ENCODE assay signal across 11 cellular contexts in the genomic region with DNA sequence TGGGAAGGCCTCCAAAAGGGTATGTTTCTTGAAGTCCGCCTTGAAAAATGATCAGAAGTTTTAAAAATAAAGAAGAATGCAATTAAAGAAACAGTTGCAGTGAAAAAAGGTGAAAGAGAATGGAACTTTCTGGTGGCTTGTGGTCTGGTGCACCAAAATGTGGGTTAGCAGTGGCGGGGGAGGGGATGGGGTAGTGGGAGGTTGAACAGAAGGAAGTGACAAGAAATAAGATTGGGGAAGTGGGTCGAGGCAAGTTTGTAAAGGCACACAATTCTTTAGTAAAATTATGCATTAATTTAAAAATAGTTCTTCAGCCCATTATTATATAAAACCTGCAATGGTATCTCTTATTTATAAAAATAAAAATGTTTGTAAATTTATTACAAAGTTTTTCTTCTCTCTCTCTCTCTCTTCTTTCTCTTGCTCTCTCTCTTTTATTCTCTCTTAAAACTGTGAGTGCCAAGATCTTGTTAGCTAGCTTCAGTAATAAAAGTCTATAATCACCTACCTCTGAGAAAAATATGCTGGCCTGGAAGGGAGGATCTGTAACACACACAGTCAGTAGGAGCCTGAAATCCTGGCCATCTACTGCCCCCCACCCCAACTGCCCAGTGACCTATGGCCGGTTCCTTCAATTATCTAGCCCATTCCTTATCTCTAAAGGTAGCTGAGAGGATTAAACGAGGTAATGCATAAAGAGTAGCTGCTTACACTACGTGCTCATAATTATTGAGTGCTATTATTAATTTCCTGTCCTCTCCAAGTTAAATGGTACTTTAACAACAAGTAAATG. TPM values are rescaled to one million over a fixed set of nuclear protein-coding genes. Genes with fewer than 3 reads are reported as not detected.
DNase-seq lines count a peak whose midpoint lies in the region; ATAC-seq and TF ChIP-seq lines count a peak whose summit lies in the region.
"Had no signal": no experiment of that assay in that cellular context is flagged by ENCODE, and none has a peak within 500 bp of the region (broad histone marks: within the 10 kb centered on the region; RNA-seq: fewer than 3 reads in every experiment).

No MANE protein-coding gene starts in this region.

- H3K27ac Mint-ChIP-seq in naive thymus-derived CD8-positive, alpha-beta T cell = peak overlapping the region; percentile 83 to 97 (median 94)

- peaks cover 0 to 25% (median 5%) of the 10 kb centered on the region in 3 donors for H3K36me3 Mint-ChIP-seq in naive thymus-derived CD8-positive, alpha-beta T cell

- H3K4me3 Mint-ChIP-seq in naive thymus-derived CD8-positive, alpha-beta T cell = peak overlapping the region; percentile 75 to 97 (median 95)

- TF ChIP-seq CTCF in transverse colon (IDR thresholded peaks at IDR 0.05) = no peak

- peaks cover 43 to 80% (median 71%) of the 10 kb centered on the region in 4 donors for H3K4me1 Mint-ChIP-seq in naive thymus-derived CD8-positive, alpha-beta T cell

- peak; percentile 21 to 22 for ATAC-seq in naive thymus-derived CD8-positive, alpha-beta T cell
- ATAC-seq: Panc1 had no signal

- in situ Hi-C loops in transverse colon (cut with MboI; ENCODE audit: low pct_ligation_motif_present in 1 of 4, low pct_unique_long_range_greater_than_20kb in 1 of 4, low sequenced_read_pairs in 3 of 4) = no loop called here

- TF ChIP-seq POLR2A in transverse colon (IDR thresholded peaks at IDR 0.05) = no peak

- POLR2A ChIA-PET in naive thymus-derived CD8-positive, alpha-beta T cell (lab: Charles Lee) = interaction anchor here (0.5 to 10.0 kb wide), 7 partner anchors 12 to 153 kb away, joined by 3 to 142 read pairs (median 5); partner anchors contain the start of gene LRRC63

- intact Hi-C loops in transverse colon (cut with DNase I; ENCODE audit: low total_unique reads) = no loop called here

- H3K27ac ChIP-seq in transverse colon = peak overlapping the region; percentile 51 to 73 (median 63)
- H3K27ac ChIP-seq: 22Rv1 had no signal

- no peaks in the 10 kb centered on the region for H3K9me3 ChIP-seq in transverse colon

- no peaks in the 10 kb centered on the region for H3K27me3 Mint-ChIP-seq in naive thymus-derived CD8-positive, alpha-beta T cell

- H3K27me3 ChIP-seq in transverse colon = no peaks in the 10 kb centered on the region

- peak; percentile 74 for DNase-seq in NK-92 treated with Interleukin-12 subunit alpha and Interleukin-12 subunit beta, amount 100 ng/mL, for 24 hours (lab: John Stamatoyannopoulos, UW)
- no peak for DNase-seq in NK-92 (lab: John Stamatoyannopoulos, UW; ENCODE audit: unreplicated experiment)
- peak; percentile 90 for DNase-seq in activated effector memory CD4-positive, alpha-beta T cell treated with anti-CD3 and anti-CD28 coated beads, Interleukin-2, amount 50 U/mL, for 16 hours
- peak; percentile 44 to 88 (median 72) for DNase-seq in naive thymus-derived CD8-positive, alpha-beta T cell
- DNase-seq in transverse colon = peak; percentile 70
- DNase-seq in HuH-7 (ENCODE audit: low spot score) = no peak
- DNase-seq in NCI-H82 treated with DMSO at 0.1 percent for 48 hours (lab: John Stamatoyannopoulos, UW; ENCODE audit: unreplicated experiment) = no peak
- DNase-seq in DMS153 (lab: John Stamatoyannopoulos, UW) = no peak

- no peak for TF ChIP-seq EP300 in transverse colon (IDR thresholded peaks at IDR 0.05; ENCODE audit: low read depth)

- WGBS in transverse colon (ENCODE audit: low coverage in 1 of 2), 2 donors = 49 to 69% methylated on average over 4 to 6 of the region's 6 CpGs

- H3K36me3 ChIP-seq in transverse colon = no peaks in the 10 kb centered on the region

- no peaks in the 10 kb centered on the region for H3K9me3 Mint-ChIP-seq in naive thymus-derived CD8-positive, alpha-beta T cell

- H3K4me3 ChIP-seq in transverse colon = peak overlapping the region in 3 of 4 donors; percentile 1 to 40 (median 1)

- peaks cover 0 to 5% (median 0%) of the 10 kb centered on the region in 4 donors for H3K4me1 ChIP-seq in transverse colon

RNA-seq across cellular contexts. Expression of gene LCP1, which starts 2.2 kb away (rescaled TPM):
- total RNA-seq in naive thymus-derived CD8-positive, alpha-beta T cell = 100 to 1,000 TPM; 391 to 409 TPM
- polyA plus RNA-seq in naive thymus-derived CD8-positive, alpha-beta T cell = 1,000 to 10,000 TPM in 1 of 3 donors, 100 to 1,000 TPM in 2; 834 to 1,034 (median 852) TPM
- total RNA-seq in transverse colon = 10 to 100 TPM in 3 of 4 donors, 1 to 10 TPM in 1; 1.6 to 35.7 (median 26.1) TPM

RNA-seq across cellular contexts. Expression of gene LRRC63, which starts 32.0 kb away (rescaled TPM):
- under 1 TPM; 0.52 to 0.62 TPM for total RNA-seq in naive thymus-derived CD8-positive, alpha-beta T cell
- under 1 TPM in 2 of 3 donors, not detected in 1; 0.22 to 0.23 TPM for polyA plus RNA-seq in naive thymus-derived CD8-positive, alpha-beta T cell
- total RNA-seq in transverse colon = under 1 TPM in 1 of 4 donors, not detected in 3; 0.32 TPM
- polyA plus RNA-seq: keratinocyte had no signal

Comparison
In these comparisons a context has a peak if more than half of its experiments do, and no peak if none do; other contexts are left out.
1. DNase-seq: peak in NK-92 treated with Interleukin-12 subunit alpha and Interleukin-12 subunit beta, amount 100 ng/mL, for 24 hours (single experiment), activated effector memory CD4-positive, alpha-beta T cell treated with anti-CD3 and anti-CD28 coated beads, Interleukin-2, amount 50 U/mL, for 16 hours (single experiment), naive thymus-derived CD8-positive, alpha-beta T cell (10 of 10) and transverse colon (single experiment); none in NK-92 (single experiment), HuH-7 (single experiment), NCI-H82 treated with DMSO at 0.1 percent for 48 hours (single experiment) and DMS153 (single experiment).
2. RNA of gene LCP1, which starts 2.2 kb away (total RNA-seq): 391 to 409 TPM in naive thymus-derived CD8-positive, alpha-beta T cell; 1.6 to 35.7 TPM in transverse colon; every median in the first group is over 10 times any median in the second.